Comparison of ENCODE assay signal across 8 cellular contexts in genomic region chr14:104985675-104986486, GRCh38. TPM values are rescaled to one million over a fixed set of nuclear protein-coding genes. Genes with fewer than 3 reads are reported as not detected.
A peak's percentile ranks its signal among the peaks of the same experiment; 100 is the strongest.
DNase-seq lines count a peak whose midpoint lies in the region; ATAC-seq and TF ChIP-seq lines count a peak whose summit lies in the region.

Gene CLBA1 (plus strand): TSS chr14:104985788. CDS start chr14:104986432, 644 bp downstream.

- no peaks in the 10 kb centered on the region for H3K9me3 ChIP-seq in liver (ENCODE audit: control insufficient read depth in 4 of 4, low read length in 3 of 4)

- 1% methylated on average over 77 of the region's 77 CpGs for WGBS in liver

- H3K9ac ChIP-seq in liver (ENCODE audit: low read depth in 1 of 2, low read length in 2 of 2), result peak within 1 kb of the TSS in 1 of 2 donors; percentile 36

- ATAC-seq in GM18873 (IDR thresholded peaks at IDR 0.05; ENCODE audit: low FRiP score, unreplicated experiment) (peak; percentile 72), HG03139 (IDR thresholded peaks at IDR 0.05; ENCODE audit: unreplicated experiment) (peak; percentile 88)

- peak within 1 kb of the TSS; percentile 69 for H3K4me3 ChIP-seq in AG10803 (ENCODE audit: low read length)
- H3K4me3 ChIP-seq in liver (ENCODE audit: low read depth in 1 of 3, low read length in 3 of 3), result peak within 1 kb of the TSS; percentile 80 to 93 (median 89)

- no peaks in the 10 kb centered on the region for H3K27me3 ChIP-seq in liver (ENCODE audit: control insufficient read depth in 4 of 4, insufficient read depth in 4 of 4, low read length in 3 of 4)

- H3K4me1 ChIP-seq in liver (ENCODE audit: control insufficient read depth in 4 of 4, insufficient read depth in 4 of 4, low read length in 3 of 4), result peaks cover 7 to 12% (median 9%) of the 10 kb centered on the region in 4 donors

- TF ChIP-seq CTCF in AG10803 (conservative IDR thresholded peaks at IDR 0.05; ENCODE audit: low read length) (no peak), liver (IDR thresholded peaks at IDR 0.05; ENCODE audit: low read depth, low read length, missing input control) (no peak)

- no peak for TF ChIP-seq RAD21 in liver (IDR thresholded peaks at IDR 0.05)

- peak within 1 kb of the TSS; percentile 55 to 57 for H3K27ac ChIP-seq in liver (ENCODE audit: low read depth in 1 of 2, low read length in 2 of 2)

- H3K36me3 ChIP-seq in liver (ENCODE audit: control insufficient read depth in 4 of 4, insufficient read depth in 3 of 4, low read depth in 1 of 4, low read length in 3 of 4), result peaks cover 0 to 4% (median 0%) of the 10 kb centered on the region in 4 donors

- peak; percentile 87 for DNase-seq in AG10803 (ENCODE audit: low read depth)
- DNase-seq in NCI-H446 (lab: John Stamatoyannopoulos, UW), result peak; percentile 48 to 97
- peak; percentile 79 to 85 for DNase-seq in activated CD4-positive, alpha-beta T cell treated with anti-CD3 and anti-CD28 coated beads for 4 hours
- DNase-seq in dermis blood vessel endothelial cell, result peak; percentile 94
- DNase-seq in stimulated activated CD4-positive, alpha-beta T cell treated with anti-CD3 and anti-CD28 coated beads, Interleukin-2, amount 100 ng/mL, for 48 hours, result peak; percentile 84 to 85

TF ChIP-seq in liver, 16 proteins besides CTCF, POLR2A, EP300 and RAD21:
- TF ChIP-seq GABPA (IDR thresholded peaks at IDR 0.05 in 1 of 2, conservative IDR thresholded peaks at IDR 0.05 in 1 of 2), result peak in 1 of 2 donors; percentile 81
- TF ChIP-seq JUND (IDR thresholded peaks at IDR 0.05), result no peak
TF ChIP-seq in liver: peak in this region for 1.

RNA-seq across cellular contexts. Expression of gene CLBA1, which starts in this region (rescaled TPM):
- 3.7 and 4.6 TPM in 2 replicates for total RNA-seq in dermis blood vessel endothelial cell
- 1 to 10 TPM in 1 of 2 donors, under 1 TPM in 1; 0.98 to 3.5 TPM for total RNA-seq in liver
- polyA plus RNA-seq in liver, result 1 to 10 TPM; 1.0 to 3.9 TPM

Comparison
In these comparisons a context has a peak if more than half of its experiments do, and no peak if none do; other contexts are left out.
1. Peak in every context shown above with its lines: DNase-seq, ATAC-seq, H3K4me3 ChIP-seq and H3K27ac ChIP-seq.